Comparison of ENCODE assay signal across 8 cellular contexts in genomic region chr15:60179786-60180391, GRCh38.
DNase-seq lines count a peak whose midpoint lies in the region; ATAC-seq, FAIRE-seq and TF ChIP-seq lines count a peak whose summit lies in the region.

No MANE protein-coding gene starts in this region.

- peak; percentile 52 for FAIRE-seq in TTC549 (lab: Jason Lieb, UNC)
- peak; percentile 85 for FAIRE-seq in pancreas (lab: Jason Lieb, UNC)

- H3K4me3 ChIP-seq in right atrium auricular region (no peak overlapping the region), esophagus squamous epithelium (no peak overlapping the region), pancreas (no peak overlapping the region)

- TF ChIP-seq CTCF in right atrium auricular region (IDR thresholded peaks at IDR 0.05) (peak; percentile 45 to 74), esophagus squamous epithelium (IDR thresholded peaks at IDR 0.05) (peak; percentile 58 to 79 (median 70)), pancreas (IDR thresholded peaks at IDR 0.05) (peak; percentile 47 to 83 (median 76))

- no peaks in the 10 kb centered on the region for H3K36me3 ChIP-seq in right atrium auricular region
- no peaks in the 10 kb centered on the region for H3K36me3 ChIP-seq in esophagus squamous epithelium
- no peaks in the 10 kb centered on the region for H3K36me3 ChIP-seq in pancreas

- H3K27ac ChIP-seq in right atrium auricular region, result no peak overlapping the region
- no peak overlapping the region for H3K27ac ChIP-seq in esophagus squamous epithelium
- H3K27ac ChIP-seq in pancreas, result no peak overlapping the region

- H3K9me3 ChIP-seq in right atrium auricular region (no peaks in the 10 kb centered on the region), esophagus squamous epithelium (no peaks in the 10 kb centered on the region), pancreas (no peaks in the 10 kb centered on the region)

- no peaks in the 10 kb centered on the region for H3K27me3 ChIP-seq in right atrium auricular region
- peaks cover 0 to 17% (median 0%) of the 10 kb centered on the region in 4 donors for H3K27me3 ChIP-seq in esophagus squamous epithelium
- peaks cover 0 to 11% (median 0%) of the 10 kb centered on the region in 4 donors for H3K27me3 ChIP-seq in pancreas

- 67 to 88% methylated on average over 2 of the region's 2 CpGs for WGBS in esophagus squamous epithelium, 2 donors
- 46 to 47% methylated on average over 2 of the region's 2 CpGs for WGBS in pancreas, 2 donors

- H3K4me1 ChIP-seq in right atrium auricular region (no peaks in the 10 kb centered on the region), esophagus squamous epithelium (no peaks in the 10 kb centered on the region), pancreas (no peaks in the 10 kb centered on the region)

- no peak for TF ChIP-seq POLR2A in esophagus squamous epithelium (IDR thresholded peaks at IDR 0.05)

- DNase-seq in right atrium auricular region (ENCODE audit: low spot score) (no peak), Right ventricle myocardium superior (no peak), LoVo (ENCODE audit: low spot score) (peak; percentile 57), esophagus squamous epithelium (lab: John Stamatoyannopoulos, UW) (no peak), pancreas (peak in 2 of 6 donors; percentile 6 to 13), NCI-H2107 (lab: John Stamatoyannopoulos, UW) (no peak), DMS79 (lab: John Stamatoyannopoulos, UW) (no peak)

- intact Hi-C loops in Right ventricle myocardium superior (cut with DNase I) (no loop called here), esophagus squamous epithelium (cut with DNase I) (loop anchor here (10.0 kb wide), 1 partner anchor 455 kb away; no protein-coding TSS in a partner anchor), pancreas (cut with DNase I) (no loop called here)

- no peak for ATAC-seq in Right ventricle myocardium superior (ENCODE audit: poor library complexity)
- ATAC-seq in pancreas, result peak in 3 of 4 donors; percentile 67 to 78 (median 78)
